ENCODE assay signal across 1 cellular context in genomic region chr11:34408580-34409172, GRCh38.
TF ChIP-seq lines count a peak whose summit lies in the region.

No MANE protein-coding gene starts in this region.

TF ChIP-seq in K562, 482 proteins besides CTCF, POLR2A, EP300 and RAD21 (continued from another document):
- TF ChIP-seq, protein P1, sequence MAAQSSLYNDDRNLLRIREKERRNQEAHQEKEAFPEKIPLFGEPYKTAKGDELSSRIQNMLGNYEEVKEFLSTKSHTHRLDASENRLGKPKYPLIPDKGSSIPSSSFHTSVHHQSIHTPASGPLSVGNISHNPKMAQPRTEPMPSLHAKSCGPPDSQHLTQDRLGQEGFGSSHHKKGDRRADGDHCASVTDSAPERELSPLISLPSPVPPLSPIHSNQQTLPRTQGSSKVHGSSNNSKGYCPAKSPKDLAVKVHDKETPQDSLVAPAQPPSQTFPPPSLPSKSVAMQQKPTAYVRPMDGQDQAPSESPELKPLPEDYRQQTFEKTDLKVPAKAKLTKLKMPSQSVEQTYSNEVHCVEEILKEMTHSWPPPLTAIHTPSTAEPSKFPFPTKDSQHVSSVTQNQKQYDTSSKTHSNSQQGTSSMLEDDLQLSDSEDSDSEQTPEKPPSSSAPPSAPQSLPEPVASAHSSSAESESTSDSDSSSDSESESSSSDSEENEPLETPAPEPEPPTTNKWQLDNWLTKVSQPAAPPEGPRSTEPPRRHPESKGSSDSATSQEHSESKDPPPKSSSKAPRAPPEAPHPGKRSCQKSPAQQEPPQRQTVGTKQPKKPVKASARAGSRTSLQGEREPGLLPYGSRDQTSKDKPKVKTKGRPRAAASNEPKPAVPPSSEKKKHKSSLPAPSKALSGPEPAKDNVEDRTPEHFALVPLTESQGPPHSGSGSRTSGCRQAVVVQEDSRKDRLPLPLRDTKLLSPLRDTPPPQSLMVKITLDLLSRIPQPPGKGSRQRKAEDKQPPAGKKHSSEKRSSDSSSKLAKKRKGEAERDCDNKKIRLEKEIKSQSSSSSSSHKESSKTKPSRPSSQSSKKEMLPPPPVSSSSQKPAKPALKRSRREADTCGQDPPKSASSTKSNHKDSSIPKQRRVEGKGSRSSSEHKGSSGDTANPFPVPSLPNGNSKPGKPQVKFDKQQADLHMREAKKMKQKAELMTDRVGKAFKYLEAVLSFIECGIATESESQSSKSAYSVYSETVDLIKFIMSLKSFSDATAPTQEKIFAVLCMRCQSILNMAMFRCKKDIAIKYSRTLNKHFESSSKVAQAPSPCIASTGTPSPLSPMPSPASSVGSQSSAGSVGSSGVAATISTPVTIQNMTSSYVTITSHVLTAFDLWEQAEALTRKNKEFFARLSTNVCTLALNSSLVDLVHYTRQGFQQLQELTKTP (IDR thresholded peaks at IDR 0.05; ENCODE audit: low read depth in 1 of 2, partially characterized antibody in 2 of 2): peak in 1 of 2 experiments; percentile 88
- TF ChIP-seq SRF (CRISPR knock-in tag; IDR thresholded peaks at IDR 0.05) (no peak), NR2C2 (CRISPR knock-in tag; IDR thresholded peaks at IDR 0.05) (no peak), NR2C2 (tag; IDR thresholded peaks at IDR 0.05) (no peak), MAFF (IDR thresholded peaks at IDR 0.05; ENCODE audit: low read length) (peak; percentile 92), CUX1 (CRISPR knock-in tag; IDR thresholded peaks at IDR 0.05) (no peak), ZMIZ1 (IDR thresholded peaks at IDR 0.05; ENCODE audit: low read depth in 2 of 2, low read length in 2 of 2) (no peak), MEF2A (IDR thresholded peaks at IDR 0.05; ENCODE audit: control insufficient read depth, low read depth, low read length) (no peak), NFYB (IDR thresholded peaks at IDR 0.05; ENCODE audit: extremely low read depth, insufficient read length) (no peak), DNMT1 (IDR thresholded peaks at IDR 0.05) (no peak), DACH1 (IDR thresholded peaks at IDR 0.05; ENCODE audit: partially characterized antibody) (no peak), CBFB (CRISPR knock-in tag; IDR thresholded peaks at IDR 0.05) (no peak), POLR2G (IDR thresholded peaks at IDR 0.05; ENCODE audit: low read depth, low read length) (no peak), TRIM25 (IDR thresholded peaks at IDR 0.05; ENCODE audit: borderline replicate concordance) (no peak), XRCC4 (IDR thresholded peaks at IDR 0.05; ENCODE audit: extremely low read depth, insufficient read depth, insufficient read length) (no peak)
- TF ChIP-seq, protein P2, sequence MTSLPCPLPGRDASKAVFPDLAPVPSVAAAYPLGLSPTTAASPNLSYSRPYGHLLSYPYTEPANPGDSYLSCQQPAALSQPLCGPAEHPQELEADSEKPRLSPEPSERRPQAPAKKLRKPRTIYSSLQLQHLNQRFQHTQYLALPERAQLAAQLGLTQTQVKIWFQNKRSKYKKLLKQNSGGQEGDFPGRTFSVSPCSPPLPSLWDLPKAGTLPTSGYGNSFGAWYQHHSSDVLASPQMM (CRISPR knock-in tag; IDR thresholded peaks at IDR 0.05): no peak
- TF ChIP-seq, protein P3, sequence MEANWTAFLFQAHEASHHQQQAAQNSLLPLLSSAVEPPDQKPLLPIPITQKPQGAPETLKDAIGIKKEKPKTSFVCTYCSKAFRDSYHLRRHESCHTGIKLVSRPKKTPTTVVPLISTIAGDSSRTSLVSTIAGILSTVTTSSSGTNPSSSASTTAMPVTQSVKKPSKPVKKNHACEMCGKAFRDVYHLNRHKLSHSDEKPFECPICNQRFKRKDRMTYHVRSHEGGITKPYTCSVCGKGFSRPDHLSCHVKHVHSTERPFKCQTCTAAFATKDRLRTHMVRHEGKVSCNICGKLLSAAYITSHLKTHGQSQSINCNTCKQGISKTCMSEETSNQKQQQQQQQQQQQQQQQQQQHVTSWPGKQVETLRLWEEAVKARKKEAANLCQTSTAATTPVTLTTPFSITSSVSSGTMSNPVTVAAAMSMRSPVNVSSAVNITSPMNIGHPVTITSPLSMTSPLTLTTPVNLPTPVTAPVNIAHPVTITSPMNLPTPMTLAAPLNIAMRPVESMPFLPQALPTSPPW (CRISPR knock-in tag; IDR thresholded peaks at IDR 0.05): no peak
